In genomic region chr1:9589144-9589718, GRCh38 we compare ENCODE assay signal across 1 cellular context.
TF ChIP-seq lines count a peak whose summit lies in the region.

No MANE protein-coding gene starts in this region.

TF ChIP-seq in GM23338, 12 proteins besides CTCF, POLR2A, EP300 and RAD21 (continued from another document):
- TF ChIP-seq, protein P1, sequence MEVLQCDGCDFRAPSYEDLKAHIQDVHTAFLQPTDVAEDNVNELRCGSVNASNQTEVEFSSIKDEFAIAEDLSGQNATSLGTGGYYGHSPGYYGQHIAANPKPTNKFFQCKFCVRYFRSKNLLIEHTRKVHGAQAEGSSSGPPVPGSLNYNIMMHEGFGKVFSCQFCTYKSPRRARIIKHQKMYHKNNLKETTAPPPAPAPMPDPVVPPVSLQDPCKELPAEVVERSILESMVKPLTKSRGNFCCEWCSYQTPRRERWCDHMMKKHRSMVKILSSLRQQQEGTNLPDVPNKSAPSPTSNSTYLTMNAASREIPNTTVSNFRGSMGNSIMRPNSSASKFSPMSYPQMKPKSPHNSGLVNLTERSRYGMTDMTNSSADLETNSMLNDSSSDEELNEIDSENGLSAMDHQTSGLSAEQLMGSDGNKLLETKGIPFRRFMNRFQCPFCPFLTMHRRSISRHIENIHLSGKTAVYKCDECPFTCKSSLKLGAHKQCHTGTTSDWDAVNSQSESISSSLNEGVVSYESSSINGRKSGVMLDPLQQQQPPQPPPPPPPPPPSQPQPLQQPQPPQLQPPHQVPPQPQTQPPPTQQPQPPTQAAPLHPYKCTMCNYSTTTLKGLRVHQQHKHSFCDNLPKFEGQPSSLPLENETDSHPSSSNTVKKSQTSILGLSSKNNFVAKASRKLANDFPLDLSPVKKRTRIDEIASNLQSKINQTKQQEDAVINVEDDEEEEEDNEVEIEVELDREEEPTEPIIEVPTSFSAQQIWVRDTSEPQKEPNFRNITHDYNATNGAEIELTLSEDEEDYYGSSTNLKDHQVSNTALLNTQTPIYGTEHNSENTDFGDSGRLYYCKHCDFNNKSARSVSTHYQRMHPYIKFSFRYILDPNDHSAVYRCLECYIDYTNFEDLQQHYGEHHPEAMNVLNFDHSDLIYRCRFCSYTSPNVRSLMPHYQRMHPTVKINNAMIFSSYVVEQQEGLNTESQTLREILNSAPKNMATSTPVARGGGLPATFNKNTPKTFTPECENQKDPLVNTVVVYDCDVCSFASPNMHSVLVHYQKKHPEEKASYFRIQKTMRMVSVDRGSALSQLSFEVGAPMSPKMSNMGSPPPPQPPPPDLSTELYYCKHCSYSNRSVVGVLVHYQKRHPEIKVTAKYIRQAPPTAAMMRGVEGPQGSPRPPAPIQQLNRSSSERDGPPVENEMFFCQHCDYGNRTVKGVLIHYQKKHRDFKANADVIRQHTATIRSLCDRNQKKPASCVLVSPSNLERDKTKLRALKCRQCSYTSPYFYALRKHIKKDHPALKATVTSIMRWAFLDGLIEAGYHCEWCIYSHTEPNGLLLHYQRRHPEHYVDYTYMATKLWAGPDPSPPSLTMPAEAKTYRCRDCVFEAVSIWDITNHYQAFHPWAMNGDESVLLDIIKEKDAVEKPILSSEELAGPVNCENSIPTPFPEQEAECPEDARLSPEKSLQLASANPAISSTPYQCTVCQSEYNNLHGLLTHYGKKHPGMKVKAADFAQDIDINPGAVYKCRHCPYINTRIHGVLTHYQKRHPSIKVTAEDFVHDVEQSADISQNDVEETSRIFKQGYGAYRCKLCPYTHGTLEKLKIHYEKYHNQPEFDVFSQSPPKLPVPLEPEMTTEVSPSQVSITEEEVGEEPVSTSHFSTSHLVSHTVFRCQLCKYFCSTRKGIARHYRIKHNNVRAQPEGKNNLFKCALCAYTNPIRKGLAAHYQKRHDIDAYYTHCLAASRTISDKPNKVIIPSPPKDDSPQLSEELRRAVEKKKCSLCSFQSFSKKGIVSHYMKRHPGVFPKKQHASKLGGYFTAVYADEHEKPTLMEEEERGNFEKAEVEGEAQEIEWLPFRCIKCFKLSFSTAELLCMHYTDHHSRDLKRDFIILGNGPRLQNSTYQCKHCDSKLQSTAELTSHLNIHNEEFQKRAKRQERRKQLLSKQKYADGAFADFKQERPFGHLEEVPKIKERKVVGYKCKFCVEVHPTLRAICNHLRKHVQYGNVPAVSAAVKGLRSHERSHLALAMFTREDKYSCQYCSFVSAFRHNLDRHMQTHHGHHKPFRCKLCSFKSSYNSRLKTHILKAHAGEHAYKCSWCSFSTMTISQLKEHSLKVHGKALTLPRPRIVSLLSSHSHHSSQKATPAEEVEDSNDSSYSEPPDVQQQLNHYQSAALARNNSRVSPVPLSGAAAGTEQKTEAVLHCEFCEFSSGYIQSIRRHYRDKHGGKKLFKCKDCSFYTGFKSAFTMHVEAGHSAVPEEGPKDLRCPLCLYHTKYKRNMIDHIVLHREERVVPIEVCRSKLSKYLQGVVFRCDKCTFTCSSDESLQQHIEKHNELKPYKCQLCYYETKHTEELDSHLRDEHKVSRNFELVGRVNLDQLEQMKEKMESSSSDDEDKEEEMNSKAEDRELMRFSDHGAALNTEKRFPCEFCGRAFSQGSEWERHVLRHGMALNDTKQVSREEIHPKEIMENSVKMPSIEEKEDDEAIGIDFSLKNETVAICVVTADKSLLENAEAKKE (CRISPR knock-in tag; IDR thresholded peaks at IDR 0.05), result no peak
- TF ChIP-seq EZH2phosphoT487 (IDR thresholded peaks at IDR 0.05; ENCODE audit: unreplicated experiment) (no peak), CREB1 (CRISPR knock-in tag; IDR thresholded peaks at IDR 0.05; ENCODE audit: low read depth) (no peak)
